ENCODE assay signal across 1 cellular context in genomic region chr10:32150532-32151101, GRCh38.
TF ChIP-seq lines count a peak whose summit lies in the region.

No MANE protein-coding gene starts in this region.

TF ChIP-seq in H1, 55 proteins besides CTCF, POLR2A, EP300 and RAD21:
- no peak for TF ChIP-seq SP1 (IDR thresholded peaks at IDR 0.05; ENCODE audit: low read depth, low read length)
- TF ChIP-seq ATF3 (IDR thresholded peaks at IDR 0.05; ENCODE audit: insufficient read depth, low read depth, low read length) = no peak
- TF ChIP-seq SIX5 (IDR thresholded peaks at IDR 0.05; ENCODE audit: low read depth, low read length) = no peak
- TF ChIP-seq SIN3A (conservative IDR thresholded peaks at IDR 0.05 in 1 of 2, IDR thresholded peaks at IDR 0.05 in 1 of 2; ENCODE audit: low read depth in 1 of 2, low read length in 2 of 2) = no peak
- no peak for TF ChIP-seq CEBPB (IDR thresholded peaks at IDR 0.05; ENCODE audit: low read depth, low read length)
- no peak for TF ChIP-seq TAF7 (optimal IDR thresholded peaks at IDR 0.05; ENCODE audit: borderline replicate concordance, low read depth, low read length)
- no peak for TF ChIP-seq BCL11A (IDR thresholded peaks at IDR 0.05; ENCODE audit: low read depth in 2 of 2, low read length in 2 of 2)
- TF ChIP-seq, protein P1, sequence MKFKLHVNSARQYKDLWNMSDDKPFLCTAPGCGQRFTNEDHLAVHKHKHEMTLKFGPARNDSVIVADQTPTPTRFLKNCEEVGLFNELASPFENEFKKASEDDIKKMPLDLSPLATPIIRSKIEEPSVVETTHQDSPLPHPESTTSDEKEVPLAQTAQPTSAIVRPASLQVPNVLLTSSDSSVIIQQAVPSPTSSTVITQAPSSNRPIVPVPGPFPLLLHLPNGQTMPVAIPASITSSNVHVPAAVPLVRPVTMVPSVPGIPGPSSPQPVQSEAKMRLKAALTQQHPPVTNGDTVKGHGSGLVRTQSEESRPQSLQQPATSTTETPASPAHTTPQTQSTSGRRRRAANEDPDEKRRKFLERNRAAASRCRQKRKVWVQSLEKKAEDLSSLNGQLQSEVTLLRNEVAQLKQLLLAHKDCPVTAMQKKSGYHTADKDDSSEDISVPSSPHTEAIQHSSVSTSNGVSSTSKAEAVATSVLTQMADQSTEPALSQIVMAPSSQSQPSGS (IDR thresholded peaks at IDR 0.05; ENCODE audit: low read length) = no peak
- no peak for TF ChIP-seq SP4 (IDR thresholded peaks at IDR 0.05; ENCODE audit: low read length)
- no peak for TF ChIP-seq TAF1 (IDR thresholded peaks at IDR 0.05; ENCODE audit: low read depth, low read length)
- TF ChIP-seq NANOG (IDR thresholded peaks at IDR 0.05; ENCODE audit: insufficient read depth, low read depth, low read length, poor library complexity, severe bottlenecking) = no peak
- TF ChIP-seq TBP (IDR thresholded peaks at IDR 0.05; ENCODE audit: low read depth, low read length) = no peak
- TF ChIP-seq RXRA (IDR thresholded peaks at IDR 0.05; ENCODE audit: insufficient read depth, low read depth, low read length) = no peak
- TF ChIP-seq CTBP2 (IDR thresholded peaks at IDR 0.05; ENCODE audit: borderline replicate concordance, insufficient read depth, insufficient read length, low read length) = no peak
- no peak for TF ChIP-seq SAP30 (IDR thresholded peaks at IDR 0.05; ENCODE audit: insufficient read depth, insufficient replicate concordance, low read length)
- no peak for TF ChIP-seq SUZ12 (IDR thresholded peaks at IDR 0.05; ENCODE audit: low read length)
- no peak for TF ChIP-seq CHD7 (IDR thresholded peaks at IDR 0.05; ENCODE audit: insufficient replicate concordance, low read length)
- TF ChIP-seq TEAD4 (IDR thresholded peaks at IDR 0.05; ENCODE audit: low read depth, low read length) = no peak
TF ChIP-seq in H1: peak in this region for 0.
